ENCODE assay signal across 1 cellular context in the genomic region with DNA sequence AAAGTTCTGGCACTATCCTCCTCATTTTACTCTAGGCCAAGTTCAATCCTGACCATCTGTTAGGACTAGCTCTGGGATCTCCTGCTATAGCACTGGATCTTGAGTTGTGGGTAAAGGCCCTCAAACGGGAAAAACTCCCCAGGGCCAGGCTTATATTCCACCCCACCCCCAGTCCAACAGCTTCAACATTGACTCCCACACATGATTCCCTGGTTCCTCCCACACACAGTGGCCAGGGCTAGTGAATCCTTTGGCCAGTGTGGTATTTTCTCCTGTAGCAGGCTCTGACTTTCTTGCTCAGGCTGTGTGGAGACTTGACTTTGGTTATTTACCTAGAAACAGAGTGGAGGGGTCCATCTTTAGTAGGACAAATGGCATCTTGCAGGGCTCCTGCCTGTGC.
TF ChIP-seq lines count a peak whose summit lies in the region.

No MANE protein-coding gene starts in this region.

TF ChIP-seq in GM23338, 12 proteins besides CTCF, POLR2A, EP300 and RAD21 (continued from another document):
- TF ChIP-seq, protein P1, sequence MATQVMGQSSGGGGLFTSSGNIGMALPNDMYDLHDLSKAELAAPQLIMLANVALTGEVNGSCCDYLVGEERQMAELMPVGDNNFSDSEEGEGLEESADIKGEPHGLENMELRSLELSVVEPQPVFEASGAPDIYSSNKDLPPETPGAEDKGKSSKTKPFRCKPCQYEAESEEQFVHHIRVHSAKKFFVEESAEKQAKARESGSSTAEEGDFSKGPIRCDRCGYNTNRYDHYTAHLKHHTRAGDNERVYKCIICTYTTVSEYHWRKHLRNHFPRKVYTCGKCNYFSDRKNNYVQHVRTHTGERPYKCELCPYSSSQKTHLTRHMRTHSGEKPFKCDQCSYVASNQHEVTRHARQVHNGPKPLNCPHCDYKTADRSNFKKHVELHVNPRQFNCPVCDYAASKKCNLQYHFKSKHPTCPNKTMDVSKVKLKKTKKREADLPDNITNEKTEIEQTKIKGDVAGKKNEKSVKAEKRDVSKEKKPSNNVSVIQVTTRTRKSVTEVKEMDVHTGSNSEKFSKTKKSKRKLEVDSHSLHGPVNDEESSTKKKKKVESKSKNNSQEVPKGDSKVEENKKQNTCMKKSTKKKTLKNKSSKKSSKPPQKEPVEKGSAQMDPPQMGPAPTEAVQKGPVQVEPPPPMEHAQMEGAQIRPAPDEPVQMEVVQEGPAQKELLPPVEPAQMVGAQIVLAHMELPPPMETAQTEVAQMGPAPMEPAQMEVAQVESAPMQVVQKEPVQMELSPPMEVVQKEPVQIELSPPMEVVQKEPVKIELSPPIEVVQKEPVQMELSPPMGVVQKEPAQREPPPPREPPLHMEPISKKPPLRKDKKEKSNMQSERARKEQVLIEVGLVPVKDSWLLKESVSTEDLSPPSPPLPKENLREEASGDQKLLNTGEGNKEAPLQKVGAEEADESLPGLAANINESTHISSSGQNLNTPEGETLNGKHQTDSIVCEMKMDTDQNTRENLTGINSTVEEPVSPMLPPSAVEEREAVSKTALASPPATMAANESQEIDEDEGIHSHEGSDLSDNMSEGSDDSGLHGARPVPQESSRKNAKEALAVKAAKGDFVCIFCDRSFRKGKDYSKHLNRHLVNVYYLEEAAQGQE (IDR thresholded peaks at IDR 0.05; ENCODE audit: unreplicated experiment) = no peak
- TF ChIP-seq, protein P2, sequence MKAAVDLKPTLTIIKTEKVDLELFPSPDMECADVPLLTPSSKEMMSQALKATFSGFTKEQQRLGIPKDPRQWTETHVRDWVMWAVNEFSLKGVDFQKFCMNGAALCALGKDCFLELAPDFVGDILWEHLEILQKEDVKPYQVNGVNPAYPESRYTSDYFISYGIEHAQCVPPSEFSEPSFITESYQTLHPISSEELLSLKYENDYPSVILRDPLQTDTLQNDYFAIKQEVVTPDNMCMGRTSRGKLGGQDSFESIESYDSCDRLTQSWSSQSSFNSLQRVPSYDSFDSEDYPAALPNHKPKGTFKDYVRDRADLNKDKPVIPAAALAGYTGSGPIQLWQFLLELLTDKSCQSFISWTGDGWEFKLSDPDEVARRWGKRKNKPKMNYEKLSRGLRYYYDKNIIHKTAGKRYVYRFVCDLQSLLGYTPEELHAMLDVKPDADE (IDR thresholded peaks at IDR 0.05) = no peak
- TF ChIP-seq, protein P3, sequence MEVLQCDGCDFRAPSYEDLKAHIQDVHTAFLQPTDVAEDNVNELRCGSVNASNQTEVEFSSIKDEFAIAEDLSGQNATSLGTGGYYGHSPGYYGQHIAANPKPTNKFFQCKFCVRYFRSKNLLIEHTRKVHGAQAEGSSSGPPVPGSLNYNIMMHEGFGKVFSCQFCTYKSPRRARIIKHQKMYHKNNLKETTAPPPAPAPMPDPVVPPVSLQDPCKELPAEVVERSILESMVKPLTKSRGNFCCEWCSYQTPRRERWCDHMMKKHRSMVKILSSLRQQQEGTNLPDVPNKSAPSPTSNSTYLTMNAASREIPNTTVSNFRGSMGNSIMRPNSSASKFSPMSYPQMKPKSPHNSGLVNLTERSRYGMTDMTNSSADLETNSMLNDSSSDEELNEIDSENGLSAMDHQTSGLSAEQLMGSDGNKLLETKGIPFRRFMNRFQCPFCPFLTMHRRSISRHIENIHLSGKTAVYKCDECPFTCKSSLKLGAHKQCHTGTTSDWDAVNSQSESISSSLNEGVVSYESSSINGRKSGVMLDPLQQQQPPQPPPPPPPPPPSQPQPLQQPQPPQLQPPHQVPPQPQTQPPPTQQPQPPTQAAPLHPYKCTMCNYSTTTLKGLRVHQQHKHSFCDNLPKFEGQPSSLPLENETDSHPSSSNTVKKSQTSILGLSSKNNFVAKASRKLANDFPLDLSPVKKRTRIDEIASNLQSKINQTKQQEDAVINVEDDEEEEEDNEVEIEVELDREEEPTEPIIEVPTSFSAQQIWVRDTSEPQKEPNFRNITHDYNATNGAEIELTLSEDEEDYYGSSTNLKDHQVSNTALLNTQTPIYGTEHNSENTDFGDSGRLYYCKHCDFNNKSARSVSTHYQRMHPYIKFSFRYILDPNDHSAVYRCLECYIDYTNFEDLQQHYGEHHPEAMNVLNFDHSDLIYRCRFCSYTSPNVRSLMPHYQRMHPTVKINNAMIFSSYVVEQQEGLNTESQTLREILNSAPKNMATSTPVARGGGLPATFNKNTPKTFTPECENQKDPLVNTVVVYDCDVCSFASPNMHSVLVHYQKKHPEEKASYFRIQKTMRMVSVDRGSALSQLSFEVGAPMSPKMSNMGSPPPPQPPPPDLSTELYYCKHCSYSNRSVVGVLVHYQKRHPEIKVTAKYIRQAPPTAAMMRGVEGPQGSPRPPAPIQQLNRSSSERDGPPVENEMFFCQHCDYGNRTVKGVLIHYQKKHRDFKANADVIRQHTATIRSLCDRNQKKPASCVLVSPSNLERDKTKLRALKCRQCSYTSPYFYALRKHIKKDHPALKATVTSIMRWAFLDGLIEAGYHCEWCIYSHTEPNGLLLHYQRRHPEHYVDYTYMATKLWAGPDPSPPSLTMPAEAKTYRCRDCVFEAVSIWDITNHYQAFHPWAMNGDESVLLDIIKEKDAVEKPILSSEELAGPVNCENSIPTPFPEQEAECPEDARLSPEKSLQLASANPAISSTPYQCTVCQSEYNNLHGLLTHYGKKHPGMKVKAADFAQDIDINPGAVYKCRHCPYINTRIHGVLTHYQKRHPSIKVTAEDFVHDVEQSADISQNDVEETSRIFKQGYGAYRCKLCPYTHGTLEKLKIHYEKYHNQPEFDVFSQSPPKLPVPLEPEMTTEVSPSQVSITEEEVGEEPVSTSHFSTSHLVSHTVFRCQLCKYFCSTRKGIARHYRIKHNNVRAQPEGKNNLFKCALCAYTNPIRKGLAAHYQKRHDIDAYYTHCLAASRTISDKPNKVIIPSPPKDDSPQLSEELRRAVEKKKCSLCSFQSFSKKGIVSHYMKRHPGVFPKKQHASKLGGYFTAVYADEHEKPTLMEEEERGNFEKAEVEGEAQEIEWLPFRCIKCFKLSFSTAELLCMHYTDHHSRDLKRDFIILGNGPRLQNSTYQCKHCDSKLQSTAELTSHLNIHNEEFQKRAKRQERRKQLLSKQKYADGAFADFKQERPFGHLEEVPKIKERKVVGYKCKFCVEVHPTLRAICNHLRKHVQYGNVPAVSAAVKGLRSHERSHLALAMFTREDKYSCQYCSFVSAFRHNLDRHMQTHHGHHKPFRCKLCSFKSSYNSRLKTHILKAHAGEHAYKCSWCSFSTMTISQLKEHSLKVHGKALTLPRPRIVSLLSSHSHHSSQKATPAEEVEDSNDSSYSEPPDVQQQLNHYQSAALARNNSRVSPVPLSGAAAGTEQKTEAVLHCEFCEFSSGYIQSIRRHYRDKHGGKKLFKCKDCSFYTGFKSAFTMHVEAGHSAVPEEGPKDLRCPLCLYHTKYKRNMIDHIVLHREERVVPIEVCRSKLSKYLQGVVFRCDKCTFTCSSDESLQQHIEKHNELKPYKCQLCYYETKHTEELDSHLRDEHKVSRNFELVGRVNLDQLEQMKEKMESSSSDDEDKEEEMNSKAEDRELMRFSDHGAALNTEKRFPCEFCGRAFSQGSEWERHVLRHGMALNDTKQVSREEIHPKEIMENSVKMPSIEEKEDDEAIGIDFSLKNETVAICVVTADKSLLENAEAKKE (CRISPR knock-in tag; IDR thresholded peaks at IDR 0.05) = no peak
- no peak for TF ChIP-seq NANOG (IDR thresholded peaks at IDR 0.05; ENCODE audit: borderline replicate concordance)
- TF ChIP-seq POLR2AphosphoS5 (IDR thresholded peaks at IDR 0.05; ENCODE audit: low read depth) = no peak
- no peak for TF ChIP-seq ZNF114 (CRISPR knock-in tag; IDR thresholded peaks at IDR 0.05)
- TF ChIP-seq EZH2 (IDR thresholded peaks at IDR 0.05; ENCODE audit: low read depth, unreplicated experiment) = no peak
- no peak for TF ChIP-seq STAT1 (IDR thresholded peaks at IDR 0.05; ENCODE audit: unreplicated experiment)
- TF ChIP-seq ZNF331 (CRISPR knock-in tag; IDR thresholded peaks at IDR 0.05; ENCODE audit: low read depth) = no peak
- no peak for TF ChIP-seq CREB1 (CRISPR knock-in tag; IDR thresholded peaks at IDR 0.05; ENCODE audit: low read depth)
- no peak for TF ChIP-seq EZH2phosphoT487 (IDR thresholded peaks at IDR 0.05; ENCODE audit: unreplicated experiment)
TF ChIP-seq in GM23338: peak in this region for 0.
